8 cellular contexts compared by ENCODE assay signal in genomic region chr3:184314700-184315505, GRCh38. TPM values are rescaled to one million over a fixed set of nuclear protein-coding genes. Genes with fewer than 3 reads are reported as not detected.
DNase-seq lines count a peak whose midpoint lies in the region; ATAC-seq, FAIRE-seq and TF ChIP-seq lines count a peak whose summit lies in the region.

No MANE protein-coding gene starts in this region.

- H3K4me3 ChIP-seq in BLaER1 treated with 17β-estradiol and CSF1 and Interleukin-3, amounts not matched to agents 10 nM and 100 nM: peak overlapping the region; percentile 80 to 98 (median 91)

- no peak for TF ChIP-seq CTCF in omental fat pad (IDR thresholded peaks at IDR 0.05)

- peaks cover 40 to 47% (median 45%) of the 10 kb centered on the region in 10 experiments for H3K4me1 ChIP-seq in BLaER1 treated with 17β-estradiol and CSF1 and Interleukin-3, amounts not matched to agents 10 nM and 100 nM

- H3K9ac ChIP-seq in BLaER1 treated with 17β-estradiol and CSF1 and Interleukin-3, amounts not matched to agents 10 nM and 100 nM: peak overlapping the region; percentile 93 to 99 (median 98)

- H3K4me2 ChIP-seq in BLaER1 treated with 17β-estradiol and CSF1 and Interleukin-3, amounts not matched to agents 10 nM and 100 nM: peak overlapping the region; percentile 82 to 98 (median 97)

- H3K36me3 ChIP-seq in BLaER1 treated with 17β-estradiol and CSF1 and Interleukin-3, amounts not matched to agents 10 nM and 100 nM: peaks cover 31 to 48% (median 45%) of the 10 kb centered on the region in 11 experiments

- peak overlapping the region; percentile 95 to 99 (median 98) for H3K27ac ChIP-seq in BLaER1 treated with 17β-estradiol and CSF1 and Interleukin-3, amounts not matched to agents 10 nM and 100 nM

- no peaks in the 10 kb centered on the region for H3K27me3 ChIP-seq in BLaER1 treated with 17β-estradiol and CSF1 and Interleukin-3, amounts not matched to agents 10 nM and 100 nM

- no peaks in the 10 kb centered on the region for H3K9me3 ChIP-seq in BLaER1 treated with 17β-estradiol and CSF1 and Interleukin-3, amounts not matched to agents 10 nM and 100 nM (replicated peaks in 1 of 11)

- peak; percentile 34 for DNase-seq in RCC 7860 (ENCODE audit: low spot score)
- peak; percentile 75 for DNase-seq in activated naive CD4-positive, alpha-beta T cell treated with Interleukin-2 at 50 U/mL for 16 hours
- peak; percentile 59 for DNase-seq in germinal center (ENCODE audit: low spot score)
- peak; percentile 65 for DNase-seq in omental fat pad (ENCODE audit: low spot score)
- peak; percentile 72 for DNase-seq in urothelium cell line (ENCODE audit: low spot score)

- H4K20me1 ChIP-seq in BLaER1 treated with 17β-estradiol and CSF1 and Interleukin-3, amounts not matched to agents 10 nM and 100 nM: peaks cover 41 to 52% (median 49%) of the 10 kb centered on the region in 11 experiments

- ATAC-seq in GM19043 (IDR thresholded peaks at IDR 0.05; ENCODE audit: low read depth, unreplicated experiment): peak; percentile 31
- ATAC-seq in HG03196 (IDR thresholded peaks at IDR 0.05; ENCODE audit: unreplicated experiment): peak; percentile 31
- peak; percentile 81 for ATAC-seq in omental fat pad (ENCODE audit: low FRiP score)

- FAIRE-seq in RCC 7860 (lab: Jason Lieb, UNC): no peak
- peak; percentile 53 for FAIRE-seq in urothelium cell line (lab: Jason Lieb, UNC)

RNA-seq across cellular contexts. Expression of gene EIF4G1, which starts 0.5 kb away (rescaled TPM):
- 100 to 1,000 TPM; 235 to 471 (median 268) TPM for total RNA-seq in omental fat pad

RNA-seq across cellular contexts. Expression of gene PSMD2, which starts 15.9 kb away (rescaled TPM):
- 100 to 1,000 TPM; 160 to 319 (median 213) TPM for total RNA-seq in omental fat pad

RNA-seq across cellular contexts. Expression of gene FAM131A, which starts 22.5 kb away (rescaled TPM):
- total RNA-seq in omental fat pad: 10 to 100 TPM; 19.1 to 30.8 (median 25.9) TPM

RNA-seq across cellular contexts. Expression of gene ECE2, which starts 39.1 kb away (rescaled TPM):
- total RNA-seq in omental fat pad: not detected

RNA-seq across cellular contexts. Expression of gene CLCN2, which starts 46.5 kb away (rescaled TPM):
- total RNA-seq in omental fat pad: 1 to 10 TPM; 2.1 to 8.4 (median 3.8) TPM

Comparison
In these comparisons a context has a peak if more than half of its experiments do, and no peak if none do; other contexts are left out.
1. Peak in every context shown above with its lines: DNase-seq, ATAC-seq, H3K4me3 ChIP-seq and H3K27ac ChIP-seq.
2. ATAC-seq: peak in every context shown above with its lines; median percentile 81 in omental fat pad; 31 in GM19043; 31 in HG03196.